Comparison of ENCODE assay signal across 14 cellular contexts in the genomic region with DNA sequence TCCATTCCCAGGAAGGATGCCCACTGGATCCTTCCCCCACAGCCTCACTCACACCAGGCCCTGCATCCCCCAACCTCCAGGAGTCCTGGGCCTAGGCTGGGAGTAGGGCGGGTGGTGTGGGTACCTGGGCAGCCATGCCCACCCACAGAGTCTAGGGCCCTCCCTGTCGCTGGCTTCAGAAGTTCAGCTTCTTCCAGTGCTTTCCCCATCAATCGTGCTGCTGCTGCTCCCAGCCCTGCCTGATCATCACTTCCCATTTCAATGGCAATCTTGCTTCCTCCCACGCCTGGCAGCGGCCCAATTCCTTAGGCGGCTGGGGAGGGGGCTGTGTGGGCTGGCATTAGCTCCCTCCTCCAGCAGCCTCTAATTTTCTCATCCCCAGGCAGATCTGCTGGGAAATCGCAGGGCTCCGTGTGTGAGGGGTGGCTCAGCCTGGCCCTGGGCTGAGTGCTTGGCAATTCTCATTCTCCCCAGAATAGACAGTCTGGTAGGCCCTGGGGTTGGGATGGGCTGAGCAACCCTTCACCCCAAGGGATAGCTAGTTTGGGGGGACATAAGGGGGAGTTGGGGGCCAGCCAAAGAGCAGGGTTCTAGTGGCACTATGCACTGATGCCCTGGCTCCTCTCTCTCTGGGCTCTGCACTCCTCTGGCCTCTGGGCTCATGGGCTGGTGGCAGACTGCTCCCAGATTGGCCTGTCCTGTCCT.
DNase-seq lines count a peak whose midpoint lies in the region; ATAC-seq and TF ChIP-seq lines count a peak whose summit lies in the region.
"Had no signal": no experiment of that assay in that cellular context is flagged by ENCODE, and none has a peak within 500 bp of the region (broad histone marks: within the 10 kb centered on the region; RNA-seq: fewer than 3 reads in every experiment).

No MANE protein-coding gene starts in this region.

- no peaks in the 10 kb centered on the region for H3K9me3 Mint-ChIP-seq in type B pancreatic cell

- H3K4me1 ChIP-seq in heart left ventricle, result peaks cover 0 to 68% (median 31%) of the 10 kb centered on the region in 12 donors
- H3K4me1 ChIP-seq in right cardiac atrium (ENCODE audit: control insufficient read depth, insufficient read depth, low read length), result peaks cover 11% of the 10 kb centered on the region
- no peaks in the 10 kb centered on the region for H3K4me1 ChIP-seq in RWPE2 (ENCODE audit: insufficient read depth, poor library complexity, severe bottlenecking)
- H3K4me1 ChIP-seq in esophagus muscularis mucosa, result peaks cover 0 to 30% (median 0%) of the 10 kb centered on the region in 4 donors
- H3K4me1 ChIP-seq: ascending aorta had no signal

- peaks cover 4% of the 10 kb centered on the region for H3K27me3 Mint-ChIP-seq in type B pancreatic cell

- TF ChIP-seq EP300 in esophagus muscularis mucosa (IDR thresholded peaks at IDR 0.05), result no peak

- H3K36me3 ChIP-seq in heart left ventricle (peaks cover 0 to 38% (median 4%) of the 10 kb centered on the region in 9 donors), RWPE2 (ENCODE audit: low read depth) (no peaks in the 10 kb centered on the region), esophagus muscularis mucosa (peaks cover 0 to 33% (median 0%) of the 10 kb centered on the region in 4 donors)
- H3K36me3 ChIP-seq: ascending aorta had no signal

- H3K9me3 ChIP-seq in heart left ventricle (no peaks in the 10 kb centered on the region), right cardiac atrium (ENCODE audit: control insufficient read depth, low read length) (no peaks in the 10 kb centered on the region), RWPE2 (ENCODE audit: severe bottlenecking) (no peaks in the 10 kb centered on the region), esophagus muscularis mucosa (no peaks in the 10 kb centered on the region)
- H3K9me3 ChIP-seq: ascending aorta had no signal

- H3K4me1 Mint-ChIP-seq in type B pancreatic cell (ENCODE audit: unreplicated experiment), result peaks cover 4% of the 10 kb centered on the region

- H3K4me3 Mint-ChIP-seq in type B pancreatic cell, result no peak overlapping the region

- ATAC-seq in heart left ventricle (no peak), right cardiac atrium (no peak), RWPE2 (ENCODE audit: low read depth) (peak; percentile 30; the same call in 1 of the 3 replicates), GM18861 (IDR thresholded peaks at IDR 0.05; ENCODE audit: unreplicated experiment) (no peak)
- ATAC-seq: GM12878 had no signal

- H3K27ac ChIP-seq in heart left ventricle (peak overlapping the region in 7 of 12 donors; percentile 87 to 99 (median 92)), right cardiac atrium (ENCODE audit: low read length) (no peak overlapping the region), RWPE2 (ENCODE audit: poor library complexity, severe bottlenecking) (no peak overlapping the region), esophagus muscularis mucosa (replicated peaks in 1 of 4) (no peak overlapping the region)
- H3K27ac ChIP-seq: ascending aorta had no signal

- no peak overlapping the region for H3K27ac Mint-ChIP-seq in type B pancreatic cell

- no peaks in the 10 kb centered on the region for H3K36me3 Mint-ChIP-seq in type B pancreatic cell

- no peaks in the 10 kb centered on the region for H3K27me3 ChIP-seq in heart left ventricle
- H3K27me3 ChIP-seq in right cardiac atrium (ENCODE audit: control insufficient read depth, insufficient read depth), result no peaks in the 10 kb centered on the region
- H3K27me3 ChIP-seq in RWPE2 (ENCODE audit: insufficient read depth, poor library complexity, severe bottlenecking), result no peaks in the 10 kb centered on the region
- H3K27me3 ChIP-seq in esophagus muscularis mucosa, result no peaks in the 10 kb centered on the region
- H3K27me3 ChIP-seq: ascending aorta had no signal

- TF ChIP-seq CTCF in heart left ventricle (IDR thresholded peaks at IDR 0.05) (no peak), RWPE2 (IDR thresholded peaks at IDR 0.05; ENCODE audit: poor library complexity, severe bottlenecking) (no peak), esophagus muscularis mucosa (IDR thresholded peaks at IDR 0.05) (no peak), type B pancreatic cell (conservative IDR thresholded peaks at IDR 0.05) (no peak)

- H3K4me3 ChIP-seq in heart left ventricle, result no peak overlapping the region
- no peak overlapping the region for H3K4me3 ChIP-seq in right cardiac atrium (ENCODE audit: low read length)
- no peak overlapping the region for H3K4me3 ChIP-seq in RWPE2 (ENCODE audit: severe bottlenecking)
- no peak overlapping the region for H3K4me3 ChIP-seq in esophagus muscularis mucosa
- H3K4me3 ChIP-seq: ascending aorta, GM12878 had no signal

- intact Hi-C loops in heart left ventricle (cut with DNase I) (loop anchor here in 2 of 10 donors (5.0 kb wide), 4 partner anchors 41 to 64 kb away; a partner anchor contains a TSS), right cardiac atrium (cut with DNase I) (no loop called here), esophagus muscularis mucosa (cut with DNase I) (no loop called here)

- 20 to 38% (median 35%) methylated on average over 8 of the region's 8 CpGs for WGBS in heart left ventricle, 4 donors
- WGBS in right cardiac atrium, result 31% methylated on average over 8 of the region's 8 CpGs
- 47% methylated on average over 8 of the region's 8 CpGs for WGBS in esophagus muscularis mucosa

- TF ChIP-seq POLR2A in heart left ventricle (IDR thresholded peaks at IDR 0.05), result no peak
- no peak for TF ChIP-seq POLR2A in esophagus muscularis mucosa (IDR thresholded peaks at IDR 0.05; ENCODE audit: low read depth)

- peak in 2 of 5 donors; percentile 10 to 17 for DNase-seq in heart left ventricle
- no peak for DNase-seq in right cardiac atrium
- peak; percentile 25 for DNase-seq in RWPE2 (ENCODE audit: low spot score)
- peak; percentile 86 for DNase-seq in esophagus muscularis mucosa (ENCODE audit: extremely low spot score)
- DNase-seq in type B pancreatic cell (ENCODE audit: extremely low spot score, unreplicated experiment), result peak; percentile 68
- no peak for DNase-seq in T-helper 1 cell
- no peak for DNase-seq in NCI-H2171 treated with DMSO at 0.1 percent for 48 hours (lab: John Stamatoyannopoulos, UW)
- DNase-seq: activated gamma-delta T cell treated with Interleukin-2 at 50 U/mL for 16 hours, NCI-H187, NCI-H524, substantia nigra had no signal

Comparison
In these comparisons a context has a peak if more than half of its experiments do, and no peak if none do; other contexts are left out.
1. H3K27ac ChIP-seq: peak in heart left ventricle (7 of 12); none in right cardiac atrium (single experiment), RWPE2 (single experiment) and esophagus muscularis mucosa (0 of 4).
2. DNase-seq: peak in RWPE2 (single experiment), esophagus muscularis mucosa (single experiment) and type B pancreatic cell (single experiment); none in right cardiac atrium (0 of 3), T-helper 1 cell (0 of 5) and NCI-H2171 treated with DMSO at 0.1 percent for 48 hours (single experiment).